ENCODE assay signal across 8 cellular contexts in genomic region chr7:24574365-24574764, GRCh38. TPM values are rescaled to one million over a fixed set of nuclear protein-coding genes. Genes with fewer than 3 reads are reported as not detected.
DNase-seq lines count a peak whose midpoint lies in the region; ATAC-seq and TF ChIP-seq lines count a peak whose summit lies in the region.

No MANE protein-coding gene starts in this region.

- H3K36me3 ChIP-seq in testis (ENCODE audit: low read depth, missing control alignments), result no peaks in the 10 kb centered on the region

- H3K27me3 ChIP-seq in testis, result no peaks in the 10 kb centered on the region

- no peaks in the 10 kb centered on the region for H3K9me3 ChIP-seq in testis

- intact Hi-C loops in activated T-helper 2 cell treated with anti-CD3 and anti-CD28 coated beads, Interferon-gamma antibody, Interleukin-2, Interleukin-4, amounts not matched to agents 10 μg/mL and 5 μg/mL and 100 μg/mL, durations not matched to agents 14 hours and 24 hours and 36 hours (cut with micrococcal nuclease), result loop anchor here (5.0 to 10.0 kb wide), 3 partner anchors 282 to 980 kb away; partner anchors contain the start of gene CCDC126
- intact Hi-C loops in testis (cut with DNase I; ENCODE audit: low total_unique reads), result no loop called here

- 5 to 9% methylated on average over 11 of the region's 11 CpGs for WGBS in testis, 2 donors

- peak overlapping the region in 1 of 2 donors; percentile 73 for H3K27ac ChIP-seq in testis

- no peaks in the 10 kb centered on the region for H3K36me3 Mint-ChIP-seq in activated T-cell treated with anti-CD3 and anti-CD28 coated beads, Interleukin-2, amount 50 U/mL, for 4 hours (ENCODE audit: insufficient read depth)
- H3K36me3 Mint-ChIP-seq in activated T-helper 2 cell treated with anti-CD3 and anti-CD28 coated beads, Interferon-gamma antibody, Interleukin-2, Interleukin-4, amounts not matched to agents 10 μg/mL and 5 μg/mL and 100 μg/mL, durations not matched to agents 14 hours and 24 hours and 36 hours (ENCODE audit: low read depth), result peaks cover 5% of the 10 kb centered on the region

- no peak for TF ChIP-seq CTCF in testis (IDR thresholded peaks at IDR 0.05)

- H3K27me3 Mint-ChIP-seq in activated T-cell treated with anti-CD3 and anti-CD28 coated beads, Interleukin-2, amount 50 U/mL, for 4 hours (ENCODE audit: low read depth), result no peaks in the 10 kb centered on the region
- H3K27me3 Mint-ChIP-seq in activated T-helper 2 cell treated with anti-CD3 and anti-CD28 coated beads, Interferon-gamma antibody, Interleukin-2, Interleukin-4, amounts not matched to agents 10 μg/mL and 5 μg/mL and 100 μg/mL, durations not matched to agents 14 hours and 24 hours and 36 hours (ENCODE audit: low read depth), result peaks cover 33% of the 10 kb centered on the region

- H3K4me3 ChIP-seq in testis, result peak overlapping the region; percentile 68 to 74

- H3K4me3 Mint-ChIP-seq in activated T-cell treated with anti-CD3 and anti-CD28 coated beads, Interleukin-2, amount 50 U/mL, for 4 hours, result peak overlapping the region; percentile 95
- H3K4me3 Mint-ChIP-seq in activated T-helper 2 cell treated with anti-CD3 and anti-CD28 coated beads, Interferon-gamma antibody, Interleukin-2, Interleukin-4, amounts not matched to agents 10 μg/mL and 5 μg/mL and 100 μg/mL, durations not matched to agents 14 hours and 24 hours and 36 hours (ENCODE audit: low read depth), result peak overlapping the region; percentile 96

- peaks cover 7% of the 10 kb centered on the region for H3K4me1 ChIP-seq in testis

- H3K27ac Mint-ChIP-seq in activated T-helper 2 cell treated with anti-CD3 and anti-CD28 coated beads, Interferon-gamma antibody, Interleukin-2, Interleukin-4, amounts not matched to agents 10 μg/mL and 5 μg/mL and 100 μg/mL, durations not matched to agents 14 hours and 24 hours and 36 hours, result peak overlapping the region; percentile 89

- DNase-seq in activated T-cell treated with anti-CD3 and anti-CD28 coated beads, Interleukin-2, amount 50 U/mL, for 4 hours, result no peak
- no peak for DNase-seq in activated T-cell treated with anti-CD3 and anti-CD28 coated beads, Interleukin-2, amount 50 U/mL, for 1 hour
- DNase-seq in activated T-helper 2 cell treated with anti-CD3 and anti-CD28 coated beads, Interferon-gamma antibody, Interleukin-2, Interleukin-4, amounts not matched to agents 10 μg/mL and 5 μg/mL and 100 μg/mL, durations not matched to agents 14 hours and 24 hours and 36 hours (ENCODE audit: low spot score), result no peak
- peak; percentile 55 for DNase-seq in iris pigment epithelial cell (ENCODE audit: low read depth)
- no peak for DNase-seq in testis
- DNase-seq in HPDE6-E6E7 (ENCODE audit: extremely low spot score), result no peak
- no peak for DNase-seq in activated CD4-positive, CD25-positive, alpha-beta regulatory T cell treated with anti-CD3 and anti-CD28 coated beads, Interleukin-2, amount 50 U/mL, for 72 hours

- no peaks in the 10 kb centered on the region for H3K9me3 Mint-ChIP-seq in activated T-cell treated with anti-CD3 and anti-CD28 coated beads, Interleukin-2, amount 50 U/mL, for 4 hours
- no peaks in the 10 kb centered on the region for H3K9me3 Mint-ChIP-seq in activated T-helper 2 cell treated with anti-CD3 and anti-CD28 coated beads, Interferon-gamma antibody, Interleukin-2, Interleukin-4, amounts not matched to agents 10 μg/mL and 5 μg/mL and 100 μg/mL, durations not matched to agents 14 hours and 24 hours and 36 hours

- peaks cover 44% of the 10 kb centered on the region for H3K4me1 Mint-ChIP-seq in activated T-cell treated with anti-CD3 and anti-CD28 coated beads, Interleukin-2, amount 50 U/mL, for 4 hours (ENCODE audit: low read depth)
- peaks cover 36% of the 10 kb centered on the region for H3K4me1 Mint-ChIP-seq in activated T-helper 2 cell treated with anti-CD3 and anti-CD28 coated beads, Interferon-gamma antibody, Interleukin-2, Interleukin-4, amounts not matched to agents 10 μg/mL and 5 μg/mL and 100 μg/mL, durations not matched to agents 14 hours and 24 hours and 36 hours (ENCODE audit: low read depth)

- ATAC-seq in activated T-cell treated with anti-CD3 and anti-CD28 coated beads, Interleukin-2, amount 50 U/mL, for 4 hours, result no peak
- ATAC-seq in GM21619 (IDR thresholded peaks at IDR 0.05; ENCODE audit: unreplicated experiment), result no peak

- no peak for TF ChIP-seq POLR2A in testis (IDR thresholded peaks at IDR 0.05)

RNA-seq across cellular contexts. Expression of gene PALS2, which starts 1.1 kb away (rescaled TPM):
- 10 to 100 TPM; 38.3 to 47.4 (median 46.4) TPM for total RNA-seq in activated T-cell treated with anti-CD3 and anti-CD28 coated beads, Interleukin-2, amount 50 U/mL, for 4 hours
- 30.6 and 35.2 TPM in 2 replicates for total RNA-seq in activated T-helper 2 cell treated with anti-CD3 and anti-CD28 coated beads, Interferon-gamma antibody, Interleukin-2, Interleukin-4, amounts not matched to agents 10 μg/mL and 5 μg/mL and 100 μg/mL, durations not matched to agents 14 hours and 24 hours and 36 hours
- 10 to 100 TPM; 26.9 to 30.8 TPM for total RNA-seq in testis
- 80.2 TPM for polyA plus RNA-seq in testis (ENCODE audit: insufficient read depth, low read depth, low replicate concordance)
